8 cellular contexts compared by ENCODE assay signal in the genomic region with DNA sequence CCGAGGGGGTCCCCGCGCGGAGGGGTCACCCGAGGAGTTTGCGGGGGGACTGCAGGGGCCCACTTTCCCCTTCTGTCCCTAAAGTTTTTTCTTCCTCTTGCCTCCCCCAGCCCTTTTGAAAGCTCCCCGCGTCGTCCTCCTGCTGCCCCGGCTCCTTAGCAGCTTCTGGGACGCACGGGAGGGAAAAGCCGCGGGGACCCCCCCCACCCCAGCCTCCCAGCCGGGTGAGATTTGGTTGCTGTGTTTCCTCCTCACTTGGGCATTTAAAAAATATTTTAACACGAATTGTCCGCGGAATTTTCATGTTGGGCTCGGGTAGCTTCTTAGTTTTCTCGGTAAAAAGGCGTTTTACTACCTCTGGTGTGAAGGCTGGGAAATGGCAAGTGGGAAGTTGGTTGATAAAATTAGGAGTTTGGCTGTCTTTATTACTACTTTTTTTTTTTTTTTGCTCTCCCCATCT. TPM values are rescaled to one million over a fixed set of nuclear protein-coding genes. Genes with fewer than 3 reads are reported as not detected.
DNase-seq lines count a peak whose midpoint lies in the region; ATAC-seq and TF ChIP-seq lines count a peak whose summit lies in the region.

No MANE protein-coding gene starts in this region.

- H2AK5ac ChIP-seq in mesenchymal stem cell (ENCODE audit: low read length, severe bottlenecking), result no peak overlapping the region

- H2BK5ac ChIP-seq in mesenchymal stem cell (ENCODE audit: low read depth, low read length, poor library complexity, severe bottlenecking), result peak overlapping the region; percentile 15

- no peak for TF ChIP-seq POLR2A in thyroid gland (IDR thresholded peaks at IDR 0.05)

- peak overlapping the region; percentile 99 for H2BK15ac ChIP-seq in mesenchymal stem cell (ENCODE audit: low read depth, poor library complexity, severe bottlenecking)

- DNase-seq in activated CD4-positive, alpha-beta T cell treated with anti-CD3 and anti-CD28 coated beads for 36 hours, result peak; percentile 56
- no peak for DNase-seq in activated CD4-positive, alpha-beta T cell treated with anti-CD3 and anti-CD28 coated beads, Interleukin-2, amount 50 U/mL, for 48 hours
- DNase-seq in RWPE1 (ENCODE audit: low spot score) (peak; percentile 65), mesenchymal stem cell (peak; percentile 40), thyroid gland (peak; percentile 28 to 39), KG1 (lab: John Stamatoyannopoulos, UW) (no peak), OCI-M2 (lab: John Stamatoyannopoulos, UW; ENCODE audit: unreplicated experiment) (no peak)

- peak overlapping the region; percentile 93 for H3K9ac ChIP-seq in mesenchymal stem cell (ENCODE audit: low read length)

- H3K4me1 Mint-ChIP-seq in activated CD4-positive, alpha-beta T cell treated with anti-CD3 and anti-CD28 coated beads for 36 hours, result peaks cover 61% of the 10 kb centered on the region

- H3K4me1 ChIP-seq in mesenchymal stem cell (ENCODE audit: control insufficient read depth, insufficient read depth, low read depth, low read length) (peaks cover 2% of the 10 kb centered on the region), thyroid gland (peaks cover 13 to 16% of the 10 kb centered on the region in 2 donors)

- peak overlapping the region; percentile 49 for H2AFZ ChIP-seq in mesenchymal stem cell (ENCODE audit: low read depth, low read length)

- H3K36me3 Mint-ChIP-seq in activated CD4-positive, alpha-beta T cell treated with anti-CD3 and anti-CD28 coated beads for 36 hours (ENCODE audit: low read depth), result peaks cover 48% of the 10 kb centered on the region

- H3K36me3 ChIP-seq in mesenchymal stem cell (ENCODE audit: control insufficient read depth in 1 of 2, insufficient read depth in 2 of 2, low read depth in 1 of 2, low read length in 2 of 2) (no peaks in the 10 kb centered on the region), thyroid gland (no peaks in the 10 kb centered on the region)

- 0% methylated on average over 17 of the region's 21 CpGs for WGBS in mesenchymal stem cell
- WGBS in thyroid gland, 2 donors, result 0% methylated on average over 15 to 21 of the region's 21 CpGs

- peak overlapping the region; percentile 95 for H3K27ac Mint-ChIP-seq in activated CD4-positive, alpha-beta T cell treated with anti-CD3 and anti-CD28 coated beads for 36 hours

- peak overlapping the region; percentile 87 for H4K8ac ChIP-seq in mesenchymal stem cell (ENCODE audit: low read length)

- H3K4me3 ChIP-seq in mesenchymal stem cell (ENCODE audit: insufficient read depth in 1 of 2, low read depth in 1 of 2, low read length in 2 of 2) (peak overlapping the region; percentile 80 to 92), thyroid gland (replicated peaks in 1 of 3) (peak overlapping the region; percentile 37 to 97 (median 94))

- H3K14ac ChIP-seq in mesenchymal stem cell (ENCODE audit: low read length in 2 of 2), result peak overlapping the region in 1 of 2 experiments; percentile 22

- peak overlapping the region; percentile 84 for H3K4me2 ChIP-seq in mesenchymal stem cell (ENCODE audit: low read length, poor library complexity, severe bottlenecking)

- H3K23ac ChIP-seq in mesenchymal stem cell (ENCODE audit: low read length in 2 of 2), result peak overlapping the region in 1 of 2 experiments; percentile 6

- intact Hi-C loops in activated CD4-positive, alpha-beta T cell treated with anti-CD3 and anti-CD28 coated beads for 36 hours (cut with DNase I, micrococcal nuclease), result loop anchor here (2.0 to 10.0 kb wide), 9 partner anchors 14 to 1662 kb away; no protein-coding TSS in a partner anchor
- intact Hi-C loops in thyroid gland (cut with DNase I), result no loop called here

- H3K79me1 ChIP-seq in mesenchymal stem cell (replicated peaks; ENCODE audit: low read length, poor library complexity, severe bottlenecking), result peaks cover 3% of the 10 kb centered on the region

- CTCF ChIA-PET in activated CD4-positive, alpha-beta T cell treated with anti-CD3 and anti-CD28 coated beads for 36 hours (lab: Charles Lee), result interaction anchor here (0.6 to 4.6 kb wide), 21 partner anchors 9 to 907 kb away, joined by 3 to 36 read pairs (median 4); no protein-coding TSS in a partner anchor
- CTCF ChIA-PET in RWPE1 (lab: Yijun Ruan, JAX), result interaction anchor here (0.5 to 2.5 kb wide), 19 partner anchors 9 to 1118 kb away, joined by 3 to 21 read pairs (median 5); no protein-coding TSS in a partner anchor

- H3K9me3 ChIP-seq in mesenchymal stem cell (ENCODE audit: control insufficient read depth, low read length), result no peaks in the 10 kb centered on the region
- H3K9me3 ChIP-seq in thyroid gland, result no peaks in the 10 kb centered on the region

- peak overlapping the region; percentile 89 for H2BK120ac ChIP-seq in mesenchymal stem cell (ENCODE audit: low read depth, low read length)

- no peak overlapping the region for H4K91ac ChIP-seq in mesenchymal stem cell (ENCODE audit: low read length)

- H3K27ac ChIP-seq in RWPE1 (peak overlapping the region; percentile 91), cingulate gyrus (ENCODE audit: low read depth, low read length) (peak overlapping the region; percentile 54), mesenchymal stem cell (ENCODE audit: low read length, poor library complexity, severe bottlenecking) (peak overlapping the region; percentile 36), thyroid gland (peak overlapping the region; percentile 94 to 97 (median 95))

- H2BK12ac ChIP-seq in mesenchymal stem cell (ENCODE audit: low read length in 2 of 2), result peak overlapping the region in 1 of 2 experiments; percentile 0

- POLR2A ChIA-PET in activated CD4-positive, alpha-beta T cell treated with anti-CD3 and anti-CD28 coated beads for 36 hours (lab: Charles Lee), result interaction anchor here (0.5 to 3.3 kb wide), 6 partner anchors 9 to 45 kb away, joined by 4 to 18 read pairs (median 4); no protein-coding TSS in a partner anchor
- POLR2A ChIA-PET in RWPE1 (lab: Yijun Ruan, JAX; ENCODE audit: low non-redundant PET), result interaction anchor here (0.5 to 1.8 kb wide), 13 partner anchors 9 to 148 kb away, joined by 3 to 16 read pairs (median 4); no protein-coding TSS in a partner anchor

- H3K4me3 Mint-ChIP-seq in activated CD4-positive, alpha-beta T cell treated with anti-CD3 and anti-CD28 coated beads for 36 hours, result peak overlapping the region; percentile 99

- ATAC-seq in activated CD4-positive, alpha-beta T cell treated with anti-CD3 and anti-CD28 coated beads for 36 hours, result no peak

- no peaks in the 10 kb centered on the region for H3K27me3 Mint-ChIP-seq in activated CD4-positive, alpha-beta T cell treated with anti-CD3 and anti-CD28 coated beads for 36 hours

- peak overlapping the region; percentile 91 to 96 for H3K4ac ChIP-seq in mesenchymal stem cell (ENCODE audit: low read depth in 1 of 2, low read length in 2 of 2)

- TF ChIP-seq CTCF in RWPE1 (conservative IDR thresholded peaks at IDR 0.05; ENCODE audit: low read depth) (no peak), thyroid gland (IDR thresholded peaks at IDR 0.05) (peak in 1 of 6 experiments; percentile 22)

- H3K18ac ChIP-seq in mesenchymal stem cell (ENCODE audit: low read depth in 1 of 2, low read length in 2 of 2), result peak overlapping the region; percentile 97 to 98

- H3K9me3 Mint-ChIP-seq in activated CD4-positive, alpha-beta T cell treated with anti-CD3 and anti-CD28 coated beads for 36 hours (ENCODE audit: low read depth), result no peaks in the 10 kb centered on the region

- H3K27me3 ChIP-seq in mesenchymal stem cell (ENCODE audit: control insufficient read depth in 1 of 2, insufficient read depth in 1 of 2, low read length in 2 of 2) (no peaks in the 10 kb centered on the region), thyroid gland (no peaks in the 10 kb centered on the region)

RNA-seq across cellular contexts. Expression of gene NCOA3, which starts 0.6 kb away (rescaled TPM):
- total RNA-seq in activated CD4-positive, alpha-beta T cell treated with anti-CD3 and anti-CD28 coated beads for 36 hours, result 10 to 100 TPM; 76.4 to 83.4 TPM
- 16.9 TPM for polyA plus RNA-seq in mesenchymal stem cell (2013, experiment 1 of 2)
- 16.3 TPM for polyA plus RNA-seq in mesenchymal stem cell (2013, experiment 2 of 2)
- 10 to 100 TPM; 28.7 to 45.2 (median 36.8) TPM for total RNA-seq in thyroid gland

Comparison
In these comparisons a context has a peak if more than half of its experiments do, and no peak if none do; other contexts are left out.
1. DNase-seq: peak in activated CD4-positive, alpha-beta T cell treated with anti-CD3 and anti-CD28 coated beads for 36 hours (single experiment), RWPE1 (single experiment), mesenchymal stem cell (single experiment) and thyroid gland (2 of 2); none in activated CD4-positive, alpha-beta T cell treated with anti-CD3 and anti-CD28 coated beads, Interleukin-2, amount 50 U/mL, for 48 hours (0 of 2), KG1 (single experiment) and OCI-M2 (single experiment).
2. H3K27ac ChIP-seq: peak in every context shown above with its lines; median percentile 95 in thyroid gland; 91 in RWPE1; 54 in cingulate gyrus; 36 in mesenchymal stem cell.